3 cellular contexts compared by ENCODE assay signal in genomic region chr14:42090122-42090521, GRCh38.
"Had no signal": no experiment of that assay in that cellular context is flagged by ENCODE, and none has a peak within 500 bp of the region (broad histone marks: within the 10 kb centered on the region; RNA-seq: fewer than 3 reads in every experiment).

No MANE protein-coding gene starts in this region.

- H3K4me3 ChIP-seq: GM12878 had no signal

- DNase-seq: GDM1, GF-D8 had no signal
